ENCODE assay signal across 1 cellular context in the genomic region with DNA sequence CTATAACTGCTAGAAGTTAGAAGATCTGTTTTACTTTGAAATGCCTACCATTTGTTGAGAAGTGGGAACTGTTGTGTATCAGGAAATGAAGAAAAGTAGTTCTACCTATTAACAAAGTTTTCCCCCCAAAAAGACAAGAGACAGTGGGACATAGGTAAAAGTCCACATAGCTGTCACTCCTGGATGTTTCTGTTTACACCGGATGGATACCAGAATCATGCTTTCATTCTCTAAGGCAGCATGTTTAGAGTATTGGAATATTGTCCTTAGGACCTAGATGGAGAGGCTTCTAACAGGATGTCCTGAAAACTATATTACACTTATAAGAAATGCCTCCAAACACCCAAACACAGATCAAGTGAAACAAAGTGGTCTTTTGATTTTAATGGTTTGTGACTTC.
TF ChIP-seq lines count a peak whose summit lies in the region.

No MANE protein-coding gene starts in this region.

TF ChIP-seq in HepG2, 621 proteins besides CTCF, POLR2A, EP300 and RAD21 (continues in another document):
- TF ChIP-seq LCORL (IDR thresholded peaks at IDR 0.05) (no peak), LCORL (CRISPR knock-in tag; IDR thresholded peaks at IDR 0.05) (peak; percentile 74), ELF3 (CRISPR knock-in tag; IDR thresholded peaks at IDR 0.05) (peak; percentile 44; the same call in 1 of the 2 replicates), SOX13 (IDR thresholded peaks at IDR 0.05) (no peak), SOX13 (CRISPR knock-in tag; conservative IDR thresholded peaks at IDR 0.05 in 1 of 2, IDR thresholded peaks at IDR 0.05 in 1 of 2) (peak in 1 of 2 experiments; percentile 35; a peak in 1 of 4 replicates), SAP130 (CRISPR knock-in tag; IDR thresholded peaks at IDR 0.05; ENCODE audit: low read depth) (peak; percentile 69), DNMT1 (CRISPR knock-in tag; IDR thresholded peaks at IDR 0.05) (no peak), ETV5 (CRISPR knock-in tag; IDR thresholded peaks at IDR 0.05; ENCODE audit: borderline replicate concordance) (peak; percentile 76; the same call in 1 of the 2 replicates), AKAP8 (CRISPR knock-in tag; IDR thresholded peaks at IDR 0.05) (no peak), FOXK1 (CRISPR knock-in tag; IDR thresholded peaks at IDR 0.05; ENCODE audit: borderline replicate concordance, low read depth) (0 out of 2 replicates have a peak, but pooled peaks have one; percentile 35), ZFP82 (CRISPR knock-in tag; IDR thresholded peaks at IDR 0.05; ENCODE audit: borderline replicate concordance) (no peak), FOXP1 (IDR thresholded peaks at IDR 0.05) (no peak), FOXP1 (CRISPR knock-in tag; IDR thresholded peaks at IDR 0.05) (peak; percentile 69; the same call in 1 of the 2 replicates), MED1 (CRISPR knock-in tag; IDR thresholded peaks at IDR 0.05) (peak; percentile 49; the same call in 1 of the 2 replicates), FOXA3 (CRISPR knock-in tag; IDR thresholded peaks at IDR 0.05) (peak; percentile 42; the same call in 1 of the 2 replicates), RARA (CRISPR knock-in tag; IDR thresholded peaks at IDR 0.05) (peak; percentile 29; the same call in 1 of the 2 replicates), MXI1 (IDR thresholded peaks at IDR 0.05; ENCODE audit: borderline replicate concordance, low read depth, low read length) (peak; percentile 41; the same call in 1 of the 3 replicates), PPARG (CRISPR knock-in tag; conservative IDR thresholded peaks at IDR 0.05) (peak; percentile 96), SP1 (IDR thresholded peaks at IDR 0.05) (no peak), SP1 (CRISPR knock-in tag; IDR thresholded peaks at IDR 0.05) (no peak), RXRB (CRISPR knock-in tag; IDR thresholded peaks at IDR 0.05; ENCODE audit: borderline replicate concordance) (peak; percentile 81; the same call in 1 of the 2 replicates), NCOR1 (IDR thresholded peaks at IDR 0.05; ENCODE audit: borderline replicate concordance, low read length) (0 out of 2 replicates have a peak, but pooled peaks have one; percentile 8)
- TF ChIP-seq, protein P1, sequence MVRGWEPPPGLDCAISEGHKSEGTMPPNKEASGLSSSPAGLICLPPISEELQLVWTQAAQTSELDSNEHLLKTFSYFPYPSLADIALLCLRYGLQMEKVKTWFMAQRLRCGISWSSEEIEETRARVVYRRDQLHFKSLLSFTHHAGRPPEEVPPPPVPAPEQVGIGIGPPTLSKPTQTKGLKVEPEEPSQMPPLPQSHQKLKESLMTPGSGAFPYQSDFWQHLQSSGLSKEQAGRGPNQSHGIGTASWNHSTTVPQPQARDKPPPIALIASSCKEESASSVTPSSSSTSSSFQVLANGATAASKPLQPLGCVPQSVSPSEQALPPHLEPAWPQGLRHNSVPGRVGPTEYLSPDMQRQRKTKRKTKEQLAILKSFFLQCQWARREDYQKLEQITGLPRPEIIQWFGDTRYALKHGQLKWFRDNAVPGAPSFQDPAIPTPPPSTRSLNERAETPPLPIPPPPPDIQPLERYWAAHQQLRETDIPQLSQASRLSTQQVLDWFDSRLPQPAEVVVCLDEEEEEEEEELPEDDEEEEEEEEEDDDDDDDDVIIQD (CRISPR knock-in tag; IDR thresholded peaks at IDR 0.05; ENCODE audit: low read depth) = peak; percentile 56; the same call in 1 of the 2 replicates
- TF ChIP-seq, protein P2, sequence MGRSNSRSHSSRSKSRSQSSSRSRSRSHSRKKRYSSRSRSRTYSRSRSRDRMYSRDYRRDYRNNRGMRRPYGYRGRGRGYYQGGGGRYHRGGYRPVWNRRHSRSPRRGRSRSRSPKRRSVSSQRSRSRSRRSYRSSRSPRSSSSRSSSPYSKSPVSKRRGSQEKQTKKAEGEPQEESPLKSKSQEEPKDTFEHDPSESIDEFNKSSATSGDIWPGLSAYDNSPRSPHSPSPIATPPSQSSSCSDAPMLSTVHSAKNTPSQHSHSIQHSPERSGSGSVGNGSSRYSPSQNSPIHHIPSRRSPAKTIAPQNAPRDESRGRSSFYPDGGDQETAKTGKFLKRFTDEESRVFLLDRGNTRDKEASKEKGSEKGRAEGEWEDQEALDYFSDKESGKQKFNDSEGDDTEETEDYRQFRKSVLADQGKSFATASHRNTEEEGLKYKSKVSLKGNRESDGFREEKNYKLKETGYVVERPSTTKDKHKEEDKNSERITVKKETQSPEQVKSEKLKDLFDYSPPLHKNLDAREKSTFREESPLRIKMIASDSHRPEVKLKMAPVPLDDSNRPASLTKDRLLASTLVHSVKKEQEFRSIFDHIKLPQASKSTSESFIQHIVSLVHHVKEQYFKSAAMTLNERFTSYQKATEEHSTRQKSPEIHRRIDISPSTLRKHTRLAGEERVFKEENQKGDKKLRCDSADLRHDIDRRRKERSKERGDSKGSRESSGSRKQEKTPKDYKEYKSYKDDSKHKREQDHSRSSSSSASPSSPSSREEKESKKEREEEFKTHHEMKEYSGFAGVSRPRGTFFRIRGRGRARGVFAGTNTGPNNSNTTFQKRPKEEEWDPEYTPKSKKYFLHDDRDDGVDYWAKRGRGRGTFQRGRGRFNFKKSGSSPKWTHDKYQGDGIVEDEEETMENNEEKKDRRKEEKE (IDR thresholded peaks at IDR 0.05) = no peak
- TF ChIP-seq, protein P3, sequence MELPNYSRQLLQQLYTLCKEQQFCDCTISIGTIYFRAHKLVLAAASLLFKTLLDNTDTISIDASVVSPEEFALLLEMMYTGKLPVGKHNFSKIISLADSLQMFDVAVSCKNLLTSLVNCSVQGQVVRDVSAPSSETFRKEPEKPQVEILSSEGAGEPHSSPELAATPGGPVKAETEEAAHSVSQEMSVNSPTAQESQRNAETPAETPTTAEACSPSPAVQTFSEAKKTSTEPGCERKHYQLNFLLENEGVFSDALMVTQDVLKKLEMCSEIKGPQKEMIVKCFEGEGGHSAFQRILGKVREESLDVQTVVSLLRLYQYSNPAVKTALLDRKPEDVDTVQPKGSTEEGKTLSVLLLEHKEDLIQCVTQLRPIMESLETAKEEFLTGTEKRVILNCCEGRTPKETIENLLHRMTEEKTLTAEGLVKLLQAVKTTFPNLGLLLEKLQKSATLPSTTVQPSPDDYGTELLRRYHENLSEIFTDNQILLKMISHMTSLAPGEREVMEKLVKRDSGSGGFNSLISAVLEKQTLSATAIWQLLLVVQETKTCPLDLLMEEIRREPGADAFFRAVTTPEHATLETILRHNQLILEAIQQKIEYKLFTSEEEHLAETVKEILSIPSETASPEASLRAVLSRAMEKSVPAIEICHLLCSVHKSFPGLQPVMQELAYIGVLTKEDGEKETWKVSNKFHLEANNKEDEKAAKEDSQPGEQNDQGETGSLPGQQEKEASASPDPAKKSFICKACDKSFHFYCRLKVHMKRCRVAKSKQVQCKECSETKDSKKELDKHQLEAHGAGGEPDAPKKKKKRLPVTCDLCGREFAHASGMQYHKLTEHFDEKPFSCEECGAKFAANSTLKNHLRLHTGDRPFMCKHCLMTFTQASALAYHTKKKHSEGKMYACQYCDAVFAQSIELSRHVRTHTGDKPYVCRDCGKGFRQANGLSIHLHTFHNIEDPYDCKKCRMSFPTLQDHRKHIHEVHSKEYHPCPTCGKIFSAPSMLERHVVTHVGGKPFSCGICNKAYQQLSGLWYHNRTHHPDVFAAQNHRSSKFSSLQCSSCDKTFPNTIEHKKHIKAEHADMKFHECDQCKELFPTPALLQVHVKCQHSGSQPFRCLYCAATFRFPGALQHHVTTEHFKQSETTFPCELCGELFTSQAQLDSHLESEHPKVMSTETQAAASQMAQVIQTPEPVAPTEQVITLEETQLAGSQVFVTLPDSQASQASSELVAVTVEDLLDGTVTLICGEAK (IDR thresholded peaks at IDR 0.05) = no peak
- TF ChIP-seq, protein P3 (CRISPR knock-in tag; IDR thresholded peaks at IDR 0.05) = no peak
- TF ChIP-seq, protein P4, sequence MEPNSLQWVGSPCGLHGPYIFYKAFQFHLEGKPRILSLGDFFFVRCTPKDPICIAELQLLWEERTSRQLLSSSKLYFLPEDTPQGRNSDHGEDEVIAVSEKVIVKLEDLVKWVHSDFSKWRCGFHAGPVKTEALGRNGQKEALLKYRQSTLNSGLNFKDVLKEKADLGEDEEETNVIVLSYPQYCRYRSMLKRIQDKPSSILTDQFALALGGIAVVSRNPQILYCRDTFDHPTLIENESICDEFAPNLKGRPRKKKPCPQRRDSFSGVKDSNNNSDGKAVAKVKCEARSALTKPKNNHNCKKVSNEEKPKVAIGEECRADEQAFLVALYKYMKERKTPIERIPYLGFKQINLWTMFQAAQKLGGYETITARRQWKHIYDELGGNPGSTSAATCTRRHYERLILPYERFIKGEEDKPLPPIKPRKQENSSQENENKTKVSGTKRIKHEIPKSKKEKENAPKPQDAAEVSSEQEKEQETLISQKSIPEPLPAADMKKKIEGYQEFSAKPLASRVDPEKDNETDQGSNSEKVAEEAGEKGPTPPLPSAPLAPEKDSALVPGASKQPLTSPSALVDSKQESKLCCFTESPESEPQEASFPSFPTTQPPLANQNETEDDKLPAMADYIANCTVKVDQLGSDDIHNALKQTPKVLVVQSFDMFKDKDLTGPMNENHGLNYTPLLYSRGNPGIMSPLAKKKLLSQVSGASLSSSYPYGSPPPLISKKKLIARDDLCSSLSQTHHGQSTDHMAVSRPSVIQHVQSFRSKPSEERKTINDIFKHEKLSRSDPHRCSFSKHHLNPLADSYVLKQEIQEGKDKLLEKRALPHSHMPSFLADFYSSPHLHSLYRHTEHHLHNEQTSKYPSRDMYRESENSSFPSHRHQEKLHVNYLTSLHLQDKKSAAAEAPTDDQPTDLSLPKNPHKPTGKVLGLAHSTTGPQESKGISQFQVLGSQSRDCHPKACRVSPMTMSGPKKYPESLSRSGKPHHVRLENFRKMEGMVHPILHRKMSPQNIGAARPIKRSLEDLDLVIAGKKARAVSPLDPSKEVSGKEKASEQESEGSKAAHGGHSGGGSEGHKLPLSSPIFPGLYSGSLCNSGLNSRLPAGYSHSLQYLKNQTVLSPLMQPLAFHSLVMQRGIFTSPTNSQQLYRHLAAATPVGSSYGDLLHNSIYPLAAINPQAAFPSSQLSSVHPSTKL (CRISPR knock-in tag; IDR thresholded peaks at IDR 0.05) = peak; percentile 53
- TF ChIP-seq, protein P5, sequence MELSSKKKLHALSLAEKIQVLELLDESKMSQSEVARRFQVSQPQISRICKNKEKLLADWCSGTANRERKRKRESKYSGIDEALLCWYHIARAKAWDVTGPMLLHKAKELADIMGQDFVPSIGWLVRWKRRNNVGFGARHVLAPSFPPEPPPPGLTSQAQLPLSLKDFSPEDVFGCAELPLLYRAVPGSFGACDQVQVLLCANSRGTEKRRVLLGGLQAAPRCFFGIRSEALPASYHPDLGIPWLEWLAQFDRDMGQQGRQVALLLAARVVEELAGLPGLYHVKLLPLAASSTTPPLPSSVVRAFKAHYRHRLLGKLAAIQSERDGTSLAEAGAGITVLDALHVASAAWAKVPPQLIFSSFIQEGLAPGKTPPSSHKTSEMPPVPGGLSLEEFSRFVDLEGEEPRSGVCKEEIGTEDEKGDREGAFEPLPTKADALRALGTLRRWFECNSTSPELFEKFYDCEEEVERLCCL (CRISPR knock-in tag; IDR thresholded peaks at IDR 0.05; ENCODE audit: borderline replicate concordance) = 0 out of 2 replicates have a peak, but pooled peaks have one; percentile 66
- TF ChIP-seq, protein P6, sequence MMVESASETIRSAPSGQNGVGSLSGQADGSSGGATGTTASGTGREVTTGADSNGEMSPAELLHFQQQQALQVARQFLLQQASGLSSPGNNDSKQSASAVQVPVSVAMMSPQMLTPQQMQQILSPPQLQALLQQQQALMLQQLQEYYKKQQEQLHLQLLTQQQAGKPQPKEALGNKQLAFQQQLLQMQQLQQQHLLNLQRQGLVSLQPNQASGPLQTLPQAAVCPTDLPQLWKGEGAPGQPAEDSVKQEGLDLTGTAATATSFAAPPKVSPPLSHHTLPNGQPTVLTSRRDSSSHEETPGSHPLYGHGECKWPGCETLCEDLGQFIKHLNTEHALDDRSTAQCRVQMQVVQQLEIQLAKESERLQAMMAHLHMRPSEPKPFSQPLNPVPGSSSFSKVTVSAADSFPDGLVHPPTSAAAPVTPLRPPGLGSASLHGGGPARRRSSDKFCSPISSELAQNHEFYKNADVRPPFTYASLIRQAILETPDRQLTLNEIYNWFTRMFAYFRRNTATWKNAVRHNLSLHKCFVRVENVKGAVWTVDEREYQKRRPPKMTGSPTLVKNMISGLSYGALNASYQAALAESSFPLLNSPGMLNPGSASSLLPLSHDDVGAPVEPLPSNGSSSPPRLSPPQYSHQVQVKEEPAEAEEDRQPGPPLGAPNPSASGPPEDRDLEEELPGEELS (CRISPR knock-in tag; IDR thresholded peaks at IDR 0.05) = 0 out of 2 replicates have a peak, but pooled peaks have one; percentile 41
